ENCODE assay signal across 7 cellular contexts in genomic region chr13:61760102-61760501, GRCh38.
"Had no signal": no experiment of that assay in that cellular context is flagged by ENCODE, and none has a peak within 500 bp of the region (broad histone marks: within the 10 kb centered on the region; RNA-seq: fewer than 3 reads in every experiment).

No MANE protein-coding gene starts in this region.

- FAIRE-seq: GM12878, GM12891, GM12892, GM18507, GM19239 had no signal

- H3K4me3 ChIP-seq: GM12878 had no signal

- DNase-seq: GDM1, GF-D8 had no signal

- ATAC-seq: GM12878 had no signal
